12 cellular contexts compared by ENCODE assay signal in genomic region chr2:18719978-18720775, GRCh38.
DNase-seq lines count a peak whose midpoint lies in the region; ATAC-seq and TF ChIP-seq lines count a peak whose summit lies in the region.
"Had no signal": no experiment of that assay in that cellular context is flagged by ENCODE, and none has a peak within 500 bp of the region (broad histone marks: within the 10 kb centered on the region; RNA-seq: fewer than 3 reads in every experiment).

No MANE protein-coding gene starts in this region.

- H2BK120ac ChIP-seq in IMR-90 (ENCODE audit: low read depth, low read length), result no peak overlapping the region

- no peaks in the 10 kb centered on the region for H3K36me3 ChIP-seq in IMR-90 (ENCODE audit: control insufficient read depth, insufficient read depth, low read length)

- no peak overlapping the region for H4K91ac ChIP-seq in IMR-90 (ENCODE audit: insufficient read depth, low read depth, low read length)

- H2BK15ac ChIP-seq in IMR-90 (ENCODE audit: low read depth, low read length), result no peak overlapping the region; the same call in 2 of the 3 replicates

- H3K4me2 ChIP-seq in IMR-90 (ENCODE audit: low read depth, low read length), result no peak overlapping the region

- intact Hi-C loops in IMR-90 (cut with micrococcal nuclease), result no loop called here

- H3K4me3 ChIP-seq in AG04449 (ENCODE audit: low read depth, low read length) (no peak overlapping the region), IMR-90 (ENCODE audit: insufficient read depth, low read depth, low read length) (no peak overlapping the region), cardiac fibroblast (replicated peaks in 1 of 2; ENCODE audit: low read depth in 2 of 2, low read length in 2 of 2) (no peak overlapping the region)

- H3K18ac ChIP-seq in IMR-90 (ENCODE audit: low read depth, low read length), result no peak overlapping the region; the same call in 1 of the 2 replicates

- WGBS in IMR-90 (ENCODE audit: extremely low coverage in 2 of 2, insufficient read length in 1 of 2), 2 experiments, result 83% methylated on average over 1 of the region's 4 CpGs; no CpG with 5 or more reads in 1 of the 2 experiments

- no peak overlapping the region for H4K5ac ChIP-seq in IMR-90 (ENCODE audit: low read depth, low read length)

- H3K79me1 ChIP-seq in IMR-90 (ENCODE audit: low read depth in 1 of 2, low read length in 2 of 2), result no peaks in the 10 kb centered on the region

- CTCF ChIA-PET in AG04449 (lab: Yijun Ruan, JAX) (no interaction called here), IMR-90 (lab: Yijun Ruan, JAX) (no interaction called here)

- H4K8ac ChIP-seq in IMR-90 (ENCODE audit: low read depth in 2 of 2, low read length in 2 of 2), result no peak overlapping the region

- no peak overlapping the region for H3K27ac ChIP-seq in IMR-90 (ENCODE audit: insufficient read depth, low read length)

- H3K56ac ChIP-seq in IMR-90 (ENCODE audit: extremely low read depth, insufficient read depth, low read length), result no peak overlapping the region

- POLR2A ChIA-PET in AG04449 (lab: Yijun Ruan, JAX) (interaction anchor here (0.5 to 1.0 kb wide), 2 partner anchors 18 to 111 kb away, joined by 3 read pairs; no protein-coding TSS in a partner anchor), IMR-90 (lab: Charles Lee; ENCODE audit: unreplicated experiment) (no interaction called here)

- H3K4ac ChIP-seq in IMR-90 (ENCODE audit: low read depth, low read length), result no peak overlapping the region

- no peak for TF ChIP-seq POLR2A in IMR-90 (IDR thresholded peaks at IDR 0.05; ENCODE audit: low read depth, low read length)

- H2AK9ac ChIP-seq in IMR-90 (replicated peaks; ENCODE audit: low read depth, low read length, poor library complexity), result no peak overlapping the region

- H3K9me3 ChIP-seq in IMR-90 (ENCODE audit: control insufficient read depth, insufficient read depth, low read length), result no peaks in the 10 kb centered on the region

- in situ Hi-C loops in IMR-90 (cut with MboI; ENCODE audit: low sequenced_read_pairs), result no loop called here

- BruUV-seq in IMR-90 (replicated peaks; lab: Mats Ljungman, UMichigan), result no TSS peak

- H3K14ac ChIP-seq in IMR-90 (replicated peaks; ENCODE audit: low read depth, low read length), result no peak overlapping the region

- H3K27me3 ChIP-seq in IMR-90 (ENCODE audit: control insufficient read depth, insufficient read depth, low read length), result no peaks in the 10 kb centered on the region

- no peak overlapping the region for H2AFZ ChIP-seq in IMR-90 (replicated peaks; ENCODE audit: low read length, poor library complexity)

- dilution Hi-C loops in IMR-90 (cut with HindIII; ENCODE audit: low sequenced_read_pairs, unreplicated experiment), result no loop called here

- no peak overlapping the region for H3K23ac ChIP-seq in IMR-90 (ENCODE audit: low read depth, low read length)

- no peak for TF ChIP-seq RAD21 in IMR-90 (IDR thresholded peaks at IDR 0.05; ENCODE audit: low read length)

- H2BK20ac ChIP-seq in IMR-90 (ENCODE audit: low read depth, low read length), result no peak overlapping the region

- H3K9me1 ChIP-seq in IMR-90 (ENCODE audit: insufficient read depth, low read length), result 0 out of 2 replicates have a peak, but pooled peaks cover 4% of the 10 kb centered on the region

- H3K4me1 ChIP-seq in IMR-90 (ENCODE audit: control insufficient read depth, insufficient read depth, low read length), result peaks cover 1% of the 10 kb centered on the region; the same call in 1 of the 2 replicates

- no peaks in the 10 kb centered on the region for H4K20me1 ChIP-seq in IMR-90 (ENCODE audit: insufficient read depth, low read length)

- DNase-seq in AG04449 (ENCODE audit: low read depth, low spot score), result peak; percentile 40
- peak; percentile 58 for DNase-seq in IMR-90
- peak; percentile 79 to 80 for DNase-seq in cardiac fibroblast (ENCODE audit: low read depth in 2 of 2)
- DNase-seq in kidney glomerular epithelial cell (lab: John Stamatoyannopoulos, UW), result peak; percentile 86
- no peak for DNase-seq in NCI-H146 treated with DMSO at 0.1 percent for 48 hours (lab: John Stamatoyannopoulos, UW; ENCODE audit: unreplicated experiment)
- DNase-seq in NCI-H1417 treated with DMSO at 0.1 percent for 48 hours (lab: John Stamatoyannopoulos, UW), result no peak
- DNase-seq: GOT3; naive thymus-derived CD8-positive, alpha-beta T cell; NCI-H526 treated with DMSO at 0.1 percent for 48 hours had no signal

- no peak overlapping the region for H2BK5ac ChIP-seq in IMR-90 (ENCODE audit: low read depth, low read length, poor library complexity, severe bottlenecking)

- no peak for TF ChIP-seq CTCF in AG04449 (IDR thresholded peaks at IDR 0.05; ENCODE audit: insufficient read depth, low read length, missing control alignments)
- TF ChIP-seq CTCF in IMR-90 (conservative IDR thresholded peaks at IDR 0.05; ENCODE audit: low read depth, low read length), result no peak
- TF ChIP-seq CTCF in cardiac fibroblast (IDR thresholded peaks at IDR 0.05; ENCODE audit: low read depth, low read length), result no peak

- no peak overlapping the region for H3K9ac ChIP-seq in IMR-90 (ENCODE audit: low read depth, low read length)

- ATAC-seq in IMR-90 (ENCODE audit: low read depth), result peak; percentile 82
- ATAC-seq in GM18861 (IDR thresholded peaks at IDR 0.05; ENCODE audit: unreplicated experiment), result no peak
- no peak for ATAC-seq in GM21423 (IDR thresholded peaks at IDR 0.05; ENCODE audit: unreplicated experiment)
- ATAC-seq: activated CD4-positive, CD25-positive, alpha-beta regulatory T cell treated with anti-CD3 and anti-CD28 coated beads, Interleukin-2, amount 50 U/mL, for 24 hours; naive thymus-derived CD8-positive, alpha-beta T cell had no signal

- no peak overlapping the region for H2AK5ac ChIP-seq in IMR-90 (ENCODE audit: low read depth, low read length)

TF ChIP-seq in IMR-90, 13 proteins besides CTCF, POLR2A, EP300 and RAD21:
- 0 out of 2 replicates have a peak, but pooled peaks have one; percentile 22 for TF ChIP-seq CEBPB (IDR thresholded peaks at IDR 0.05; ENCODE audit: low read depth, low read length)
- TF ChIP-seq NFE2L2 (IDR thresholded peaks at IDR 0.05; ENCODE audit: low read depth, low read length), result no peak
- no peak for TF ChIP-seq RFX5 (IDR thresholded peaks at IDR 0.05; ENCODE audit: low read depth, low read length)
- no peak for TF ChIP-seq MAFK (IDR thresholded peaks at IDR 0.05; ENCODE audit: low read depth, low read length)
- TF ChIP-seq MAZ (IDR thresholded peaks at IDR 0.05; ENCODE audit: borderline replicate concordance, low read depth, low read length), result no peak
- TF ChIP-seq SMC3 (IDR thresholded peaks at IDR 0.05; ENCODE audit: low read depth, low read length), result no peak
- no peak for TF ChIP-seq USF2 (IDR thresholded peaks at IDR 0.05; ENCODE audit: low read depth, low read length)

Comparison
In these comparisons a context has a peak if more than half of its experiments do, and no peak if none do; other contexts are left out.
1. DNase-seq: peak in AG04449 (single experiment), IMR-90 (single experiment), cardiac fibroblast (2 of 2) and kidney glomerular epithelial cell (single experiment); none in NCI-H146 treated with DMSO at 0.1 percent for 48 hours (single experiment) and NCI-H1417 treated with DMSO at 0.1 percent for 48 hours (single experiment).